17 cellular contexts compared by ENCODE assay signal in the genomic region with DNA sequence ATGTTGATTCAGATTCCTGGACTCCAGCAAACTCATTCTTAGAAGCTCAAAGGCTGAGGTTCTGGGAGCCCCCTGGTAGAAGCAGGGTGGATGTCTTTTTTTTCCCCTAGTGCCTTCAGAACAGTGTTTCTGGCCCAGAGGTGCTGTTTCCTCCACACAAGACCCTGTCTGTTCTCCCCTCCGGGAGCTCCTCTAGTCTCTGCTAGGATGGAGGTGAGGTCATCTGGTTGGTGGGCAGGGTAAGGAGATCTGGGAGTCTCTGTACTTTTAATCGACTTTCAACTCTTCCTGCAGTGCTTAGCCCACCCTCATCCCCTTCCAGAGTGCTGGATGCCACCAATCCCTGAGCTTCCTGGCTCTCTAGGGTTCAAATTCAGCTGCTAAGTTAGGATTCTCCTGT.
DNase-seq lines count a peak whose midpoint lies in the region; ATAC-seq and TF ChIP-seq lines count a peak whose summit lies in the region.
"Had no signal": no experiment of that assay in that cellular context is flagged by ENCODE, and none has a peak within 500 bp of the region (broad histone marks: within the 10 kb centered on the region; RNA-seq: fewer than 3 reads in every experiment).

No MANE protein-coding gene starts in this region.

- H3K79me2 ChIP-seq in neural progenitor cell (ENCODE audit: low read depth): no peaks in the 10 kb centered on the region

- WGBS in lung, 2 donors: 69 to 71% methylated on average over 2 of the region's 2 CpGs

- ATAC-seq in lung (ENCODE audit: insufficient read depth, low FRiP score) (no peak), HG02763 (IDR thresholded peaks at IDR 0.05; ENCODE audit: unreplicated experiment) (no peak)
- ATAC-seq: HCT116 had no signal

- H3K27ac ChIP-seq in colonic mucosa (no peak overlapping the region), lung (ENCODE audit: low read depth in 1 of 2, low read length in 1 of 2) (no peak overlapping the region), neural progenitor cell (no peak overlapping the region)

- no peak overlapping the region for H3K4me2 ChIP-seq in neural progenitor cell

- DNase-seq in colonic mucosa (peak; percentile 14), lung (ENCODE audit: low spot score) (peak; percentile 17), neural progenitor cell (ENCODE audit: low spot score) (no peak), type B pancreatic cell (ENCODE audit: extremely low spot score, unreplicated experiment) (peak; percentile 20), MG63 (no peak), T1000 (lab: John Stamatoyannopoulos, UW) (no peak)
- no peak for DNase-seq in T-helper 2 cell treated with Interferon-gamma antibody and Interleukin-4, amounts not matched to agents 5 μg/mL and 100 μg/mL, for 36 hours (ENCODE audit: low spot score)
- DNase-seq: C1 segment of cervical spinal cord; Calu3; CD4-positive, alpha-beta memory T cell; COR-L47; DMS53; DMS79 treated with DMSO at 0.1 percent for 48 hours; GF-D8 had no signal

- H3K4me1 Mint-ChIP-seq in neural progenitor cell (peaks cover 5% of the 10 kb centered on the region), type B pancreatic cell (ENCODE audit: unreplicated experiment) (no peaks in the 10 kb centered on the region)
- H3K4me1 Mint-ChIP-seq in T-helper 2 cell treated with Interferon-gamma antibody and Interleukin-4, amounts not matched to agents 5 μg/mL and 100 μg/mL, for 36 hours (ENCODE audit: low read depth): no peaks in the 10 kb centered on the region
- H3K4me1 Mint-ChIP-seq: CD4-positive, alpha-beta memory T cell had no signal

- no peaks in the 10 kb centered on the region for H3K27me3 ChIP-seq in colonic mucosa
- H3K27me3 ChIP-seq in lung (ENCODE audit: control insufficient read depth, insufficient read depth): no peaks in the 10 kb centered on the region
- no peaks in the 10 kb centered on the region for H3K27me3 ChIP-seq in neural progenitor cell
- H3K27me3 ChIP-seq in MG63: no peaks in the 10 kb centered on the region

- H3K4me3 Mint-ChIP-seq in neural progenitor cell (peak overlapping the region; percentile 13), type B pancreatic cell (no peak overlapping the region)
- no peak overlapping the region for H3K4me3 Mint-ChIP-seq in T-helper 2 cell treated with Interferon-gamma antibody and Interleukin-4, amounts not matched to agents 5 μg/mL and 100 μg/mL, for 36 hours
- H3K4me3 Mint-ChIP-seq: CD4-positive, alpha-beta memory T cell; H9 had no signal

- no peak overlapping the region for H3K9ac ChIP-seq in colonic mucosa (ENCODE audit: low read depth in 2 of 2, low read length in 2 of 2)
- no peak overlapping the region for H3K9ac ChIP-seq in neural progenitor cell

- no peak overlapping the region for H2AFZ ChIP-seq in neural progenitor cell (replicated peaks)

- H3K9me3 Mint-ChIP-seq in neural progenitor cell: no peaks in the 10 kb centered on the region
- H3K9me3 Mint-ChIP-seq in type B pancreatic cell: no peaks in the 10 kb centered on the region
- no peaks in the 10 kb centered on the region for H3K9me3 Mint-ChIP-seq in T-helper 2 cell treated with Interferon-gamma antibody and Interleukin-4, amounts not matched to agents 5 μg/mL and 100 μg/mL, for 36 hours
- H3K9me3 Mint-ChIP-seq: H9 had no signal

- no peaks in the 10 kb centered on the region for H3K36me3 ChIP-seq in colonic mucosa
- no peaks in the 10 kb centered on the region for H3K36me3 ChIP-seq in lung (ENCODE audit: control insufficient read depth in 2 of 2, insufficient read depth in 2 of 2, low read length in 2 of 2)
- no peaks in the 10 kb centered on the region for H3K36me3 ChIP-seq in neural progenitor cell
- no peaks in the 10 kb centered on the region for H3K36me3 ChIP-seq in MG63

- H3K9me3 ChIP-seq in colonic mucosa (no peaks in the 10 kb centered on the region), lung (ENCODE audit: control insufficient read depth in 2 of 2, insufficient read depth in 1 of 2, low read length in 1 of 2) (no peaks in the 10 kb centered on the region), neural progenitor cell (ENCODE audit: low read depth) (no peaks in the 10 kb centered on the region), MG63 (no peaks in the 10 kb centered on the region)

- TF ChIP-seq CTCF in colonic mucosa (IDR thresholded peaks at IDR 0.05): no peak
- no peak for TF ChIP-seq CTCF in lung (IDR thresholded peaks at IDR 0.05; ENCODE audit: control extremely low read depth, extremely low read depth)
- no peak for TF ChIP-seq CTCF in neural progenitor cell (IDR thresholded peaks at IDR 0.05)
- TF ChIP-seq CTCF in type B pancreatic cell (conservative IDR thresholded peaks at IDR 0.05): no peak

- H3K27me3 Mint-ChIP-seq in neural progenitor cell (ENCODE audit: insufficient read depth, low read depth) (peaks cover 6% of the 10 kb centered on the region), type B pancreatic cell (peaks cover 8% of the 10 kb centered on the region)
- H3K27me3 Mint-ChIP-seq in T-helper 2 cell treated with Interferon-gamma antibody and Interleukin-4, amounts not matched to agents 5 μg/mL and 100 μg/mL, for 36 hours (ENCODE audit: low read depth): no peaks in the 10 kb centered on the region

- H3K36me3 Mint-ChIP-seq in neural progenitor cell (no peaks in the 10 kb centered on the region), type B pancreatic cell (no peaks in the 10 kb centered on the region)
- H3K36me3 Mint-ChIP-seq in T-helper 2 cell treated with Interferon-gamma antibody and Interleukin-4, amounts not matched to agents 5 μg/mL and 100 μg/mL, for 36 hours (ENCODE audit: low read depth): no peaks in the 10 kb centered on the region
- H3K36me3 Mint-ChIP-seq: CD4-positive, alpha-beta memory T cell had no signal

- H3K4me3 ChIP-seq in colonic mucosa (no peak overlapping the region), lung (no peak overlapping the region), neural progenitor cell (no peak overlapping the region), MG63 (no peak overlapping the region)

- no peaks in the 10 kb centered on the region for H4K20me1 ChIP-seq in neural progenitor cell (ENCODE audit: low read depth)

- H3K27ac Mint-ChIP-seq in neural progenitor cell (no peak overlapping the region), type B pancreatic cell (no peak overlapping the region)
- no peak overlapping the region for H3K27ac Mint-ChIP-seq in T-helper 2 cell treated with Interferon-gamma antibody and Interleukin-4, amounts not matched to agents 5 μg/mL and 100 μg/mL, for 36 hours
- H3K27ac Mint-ChIP-seq: CD4-positive, alpha-beta memory T cell; H9 had no signal

- intact Hi-C loops in colonic mucosa (cut with DNase I): loop anchor here (10.0 kb wide), 1 partner anchor 121 kb away; no protein-coding TSS in a partner anchor

- H3F3A ChIP-seq in neural progenitor cell (ENCODE audit: low read depth): no peaks in the 10 kb centered on the region

- H3K4me1 ChIP-seq in colonic mucosa (no peaks in the 10 kb centered on the region), lung (ENCODE audit: control insufficient read depth in 2 of 2, insufficient read depth in 2 of 2, low read length in 2 of 2) (peaks cover 0 to 5% of the 10 kb centered on the region in 2 donors), neural progenitor cell (peaks cover 6% of the 10 kb centered on the region)

Comparison
In these comparisons a context has a peak if more than half of its experiments do, and no peak if none do; other contexts are left out.
1. DNase-seq: peak in colonic mucosa (single experiment), lung (single experiment) and type B pancreatic cell (single experiment); none in neural progenitor cell (single experiment), MG63 (single experiment), T1000 (single experiment) and T-helper 2 cell treated with Interferon-gamma antibody and Interleukin-4, amounts not matched to agents 5 μg/mL and 100 μg/mL, for 36 hours (single experiment).